Comparison of ENCODE assay signal across 8 cellular contexts in genomic region chr17:81253358-81254131, GRCh38. TPM values are rescaled to one million over a fixed set of nuclear protein-coding genes. Genes with fewer than 3 reads are reported as not detected.
DNase-seq lines count a peak whose midpoint lies in the region; TF ChIP-seq lines count a peak whose summit lies in the region.

No MANE protein-coding gene starts in this region.

- no peak for TF ChIP-seq EP300 in Ishikawa (IDR thresholded peaks at IDR 0.05; ENCODE audit: borderline replicate concordance)

- TF ChIP-seq RAD21 in Ishikawa (IDR thresholded peaks at IDR 0.05; ENCODE audit: low read depth): peak; percentile 93

- H3K36me3 ChIP-seq in CD8-positive, alpha-beta memory T cell (ENCODE audit: insufficient read depth, low read length): peaks cover 11% of the 10 kb centered on the region

- no peaks in the 10 kb centered on the region for H3K9me3 Mint-ChIP-seq in CD8-positive, alpha-beta memory T cell

- peak overlapping the region in 1 of 7 donors; percentile 2 for H3K4me3 Mint-ChIP-seq in CD8-positive, alpha-beta memory T cell

- H3K4me1 ChIP-seq in CD8-positive, alpha-beta memory T cell (ENCODE audit: insufficient read depth, low read length): no peaks in the 10 kb centered on the region

- H3K27ac Mint-ChIP-seq in CD8-positive, alpha-beta memory T cell: peak overlapping the region in 6 of 8 donors; percentile 7 to 87 (median 58)

- peaks cover 9 to 11% (median 10%) of the 10 kb centered on the region in 3 donors for H3K4me1 Mint-ChIP-seq in CD8-positive, alpha-beta memory T cell

- CTCF ChIA-PET in CD8-positive, alpha-beta memory T cell (lab: Charles Lee): interaction anchor here (0.9 to 5.3 kb wide), 7 partner anchors 25 to 648 kb away, joined by 3 to 40 read pairs (median 4); partner anchors contain the start of gene SLC38A10

- no peaks in the 10 kb centered on the region for H3K9me3 ChIP-seq in CD8-positive, alpha-beta memory T cell (ENCODE audit: low read length)

- H3K27me3 Mint-ChIP-seq in CD8-positive, alpha-beta memory T cell: peaks cover 0 to 2% of the 10 kb centered on the region in 2 donors

- POLR2A ChIA-PET in CD8-positive, alpha-beta memory T cell (lab: Charles Lee): no interaction called here

- H3K36me3 Mint-ChIP-seq in CD8-positive, alpha-beta memory T cell: peaks cover 3 to 60% (median 11%) of the 10 kb centered on the region in 3 donors

- TF ChIP-seq CTCF in astrocyte of the cerebellum (IDR thresholded peaks at IDR 0.05; ENCODE audit: low read depth, low read length, missing control alignments): peak; percentile 66

- peak; percentile 31 to 68 (median 52) for DNase-seq in CD8-positive, alpha-beta memory T cell
- peak in 4 of 5 experiments; percentile 33 to 61 (median 40) for DNase-seq in T-helper 2 cell
- no peak for DNase-seq in astrocyte of the cerebellum (ENCODE audit: low read depth)
- DNase-seq in iPS-NIHi7 (ENCODE audit: extremely low spot score): peak; percentile 73
- peak; percentile 51 to 61 for DNase-seq in stimulated activated CD4-positive, alpha-beta T cell treated with anti-CD3 and anti-CD28 coated beads, Interleukin-2, amount 100 ng/mL, for 48 hours
- DNase-seq in GOT3 (lab: John Stamatoyannopoulos, UW): no peak
- no peak for DNase-seq in HK-2 (ENCODE audit: unreplicated experiment)

- no peaks in the 10 kb centered on the region for H3K27me3 ChIP-seq in CD8-positive, alpha-beta memory T cell (ENCODE audit: insufficient read depth, low read length, poor library complexity, severe bottlenecking)

- in situ Hi-C loops in astrocyte of the cerebellum (cut with HindIII; ENCODE audit: low sequenced_read_pairs): no loop called here

- H3K4me3 ChIP-seq in CD8-positive, alpha-beta memory T cell (ENCODE audit: low read length): no peak overlapping the region
- H3K4me3 ChIP-seq in astrocyte of the cerebellum (ENCODE audit: low read depth, low read length): no peak overlapping the region

- no peak overlapping the region for H3K27ac ChIP-seq in CD8-positive, alpha-beta memory T cell (ENCODE audit: low read depth, low read length)

TF ChIP-seq in Ishikawa, 13 proteins besides CTCF, POLR2A, EP300 and RAD21:
- TF ChIP-seq CREB1 (IDR thresholded peaks at IDR 0.05; ENCODE audit: low read depth): no peak
- no peak for TF ChIP-seq EGR1 (IDR thresholded peaks at IDR 0.05)
- no peak for TF ChIP-seq TCF12 (IDR thresholded peaks at IDR 0.05; ENCODE audit: low read depth)
- TF ChIP-seq, protein P1, sequence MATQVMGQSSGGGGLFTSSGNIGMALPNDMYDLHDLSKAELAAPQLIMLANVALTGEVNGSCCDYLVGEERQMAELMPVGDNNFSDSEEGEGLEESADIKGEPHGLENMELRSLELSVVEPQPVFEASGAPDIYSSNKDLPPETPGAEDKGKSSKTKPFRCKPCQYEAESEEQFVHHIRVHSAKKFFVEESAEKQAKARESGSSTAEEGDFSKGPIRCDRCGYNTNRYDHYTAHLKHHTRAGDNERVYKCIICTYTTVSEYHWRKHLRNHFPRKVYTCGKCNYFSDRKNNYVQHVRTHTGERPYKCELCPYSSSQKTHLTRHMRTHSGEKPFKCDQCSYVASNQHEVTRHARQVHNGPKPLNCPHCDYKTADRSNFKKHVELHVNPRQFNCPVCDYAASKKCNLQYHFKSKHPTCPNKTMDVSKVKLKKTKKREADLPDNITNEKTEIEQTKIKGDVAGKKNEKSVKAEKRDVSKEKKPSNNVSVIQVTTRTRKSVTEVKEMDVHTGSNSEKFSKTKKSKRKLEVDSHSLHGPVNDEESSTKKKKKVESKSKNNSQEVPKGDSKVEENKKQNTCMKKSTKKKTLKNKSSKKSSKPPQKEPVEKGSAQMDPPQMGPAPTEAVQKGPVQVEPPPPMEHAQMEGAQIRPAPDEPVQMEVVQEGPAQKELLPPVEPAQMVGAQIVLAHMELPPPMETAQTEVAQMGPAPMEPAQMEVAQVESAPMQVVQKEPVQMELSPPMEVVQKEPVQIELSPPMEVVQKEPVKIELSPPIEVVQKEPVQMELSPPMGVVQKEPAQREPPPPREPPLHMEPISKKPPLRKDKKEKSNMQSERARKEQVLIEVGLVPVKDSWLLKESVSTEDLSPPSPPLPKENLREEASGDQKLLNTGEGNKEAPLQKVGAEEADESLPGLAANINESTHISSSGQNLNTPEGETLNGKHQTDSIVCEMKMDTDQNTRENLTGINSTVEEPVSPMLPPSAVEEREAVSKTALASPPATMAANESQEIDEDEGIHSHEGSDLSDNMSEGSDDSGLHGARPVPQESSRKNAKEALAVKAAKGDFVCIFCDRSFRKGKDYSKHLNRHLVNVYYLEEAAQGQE (IDR thresholded peaks at IDR 0.05; ENCODE audit: low read depth): no peak
- no peak for TF ChIP-seq FOXM1 (IDR thresholded peaks at IDR 0.05; ENCODE audit: borderline replicate concordance, low read depth)
- TF ChIP-seq TEAD4 (IDR thresholded peaks at IDR 0.05): no peak
- no peak for TF ChIP-seq MAX (IDR thresholded peaks at IDR 0.05)
- no peak for TF ChIP-seq CEBPB (IDR thresholded peaks at IDR 0.05)
- no peak for TF ChIP-seq USF1 (IDR thresholded peaks at IDR 0.05)

RNA-seq across cellular contexts. Expression of gene NDUFAF8, which starts 14.4 kb away (rescaled TPM):
- 100 to 1,000 TPM; 136 to 138 TPM for total RNA-seq in CD8-positive, alpha-beta memory T cell
- 76.4 TPM for polyA plus RNA-seq in CD8-positive, alpha-beta memory T cell

RNA-seq across cellular contexts. Expression of gene TEPSIN, which starts 14.7 kb away (rescaled TPM):
- 10 to 100 TPM; 41.2 to 44.2 TPM for total RNA-seq in CD8-positive, alpha-beta memory T cell
- 6.2 TPM for polyA plus RNA-seq in CD8-positive, alpha-beta memory T cell

RNA-seq across cellular contexts. Expression of gene CEP131, which starts 30.8 kb away (rescaled TPM):
- total RNA-seq in CD8-positive, alpha-beta memory T cell: 10 to 100 TPM; 13.2 to 13.3 TPM
- polyA plus RNA-seq in CD8-positive, alpha-beta memory T cell: 6.5 TPM

RNA-seq across cellular contexts. Expression of gene SLC38A10, which starts 41.6 kb away (rescaled TPM):
- 10 to 100 TPM; 49.0 to 51.0 TPM for total RNA-seq in CD8-positive, alpha-beta memory T cell
- polyA plus RNA-seq in CD8-positive, alpha-beta memory T cell: 71.1 TPM

Comparison
In these comparisons a context has a peak if more than half of its experiments do, and no peak if none do; other contexts are left out.
1. DNase-seq: peak in CD8-positive, alpha-beta memory T cell (5 of 5), T-helper 2 cell (4 of 5), iPS-NIHi7 (single experiment) and stimulated activated CD4-positive, alpha-beta T cell treated with anti-CD3 and anti-CD28 coated beads, Interleukin-2, amount 100 ng/mL, for 48 hours (2 of 2); none in astrocyte of the cerebellum (single experiment), GOT3 (single experiment) and HK-2 (single experiment).